Comparison of ENCODE assay signal across 28 cellular contexts in the genomic region with DNA sequence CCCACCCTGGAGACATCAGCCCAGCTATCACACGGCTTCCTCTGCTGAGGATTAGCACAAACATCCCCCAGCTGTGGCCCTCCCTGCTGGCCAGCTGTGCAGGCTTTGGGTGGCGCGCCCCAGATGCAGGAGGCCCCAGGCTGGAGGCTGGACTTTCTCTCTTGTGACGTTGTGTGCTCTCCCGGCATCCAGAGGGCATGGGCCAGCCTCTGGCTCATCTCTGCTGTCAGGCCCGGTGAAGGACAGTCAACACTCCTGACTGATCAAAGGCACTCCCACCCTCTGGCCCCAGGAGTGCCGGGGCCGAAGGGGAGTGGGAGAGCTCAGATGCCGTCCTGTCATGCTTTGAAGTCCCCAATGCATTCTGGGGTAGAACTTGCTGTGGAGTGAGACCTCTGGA.
"Had no signal": no experiment of that assay in that cellular context is flagged by ENCODE, and none has a peak within 500 bp of the region (broad histone marks: within the 10 kb centered on the region; RNA-seq: fewer than 3 reads in every experiment).

No MANE protein-coding gene starts in this region.

- DNase-seq: activated CD4-positive, alpha-beta memory T cell treated with anti-CD3 and anti-CD28 coated beads for 36 hours; activated CD4-positive, alpha-beta T cell treated with anti-CD3 and anti-CD28 coated beads, Interleukin-2, amount 10 ng/mL, durations not matched to agents 7 days and 5 days; activated CD4-positive, CD25-positive, alpha-beta regulatory T cell; activated CD8-positive, alpha-beta memory T cell treated with anti-CD3 and anti-CD28 coated beads for 24 hours; activated gamma-delta T cell; activated naive CD4-positive, alpha-beta T cell treated with anti-CD3 and anti-CD28 coated beads for 36 hours; activated naive CD8-positive, alpha-beta T cell treated with anti-CD3 and anti-CD28 coated beads for 36 hours; activated T-cell treated with anti-CD3 and anti-CD28 coated beads, Interleukin-2, amount 50 U/mL, for 4 hours; adrenal gland; IMR-90; Kasumi-1; KBM-7; NCI-H1105 treated with DMSO at 0.1 percent for 48 hours; NCI-H1436 treated with DMSO at 0.1 percent for 48 hours; NCI-H187; NCI-H2081; NCI-H510A treated with DMSO at 0.1 percent for 48 hours; NCI-H69; NK-92 treated with Interleukin-12 subunit alpha and Interleukin-12 subunit beta, amount 100 ng/mL, for 24 hours; Right ventricle myocardium superior; T-helper 2 cell; T1000 had no signal

- H3K36me3 Mint-ChIP-seq: activated CD4-positive, alpha-beta memory T cell treated with anti-CD3 and anti-CD28 coated beads for 36 hours; activated naive CD8-positive, alpha-beta T cell treated with anti-CD3 and anti-CD28 coated beads for 36 hours had no signal

- H3K27me3 ChIP-seq: Peyer's patch, SJSA1 had no signal

- H3K9me3 ChIP-seq: adrenal gland, breast epithelium, Peyer's patch, SJSA1 had no signal

- H3K27ac Mint-ChIP-seq: activated CD4-positive, alpha-beta memory T cell treated with anti-CD3 and anti-CD28 coated beads for 36 hours; activated CD4-positive, alpha-beta T cell treated with anti-CD3 and anti-CD28 coated beads, Interleukin-2, amount 10 ng/mL, durations not matched to agents 7 days and 5 days; activated naive CD4-positive, alpha-beta T cell treated with anti-CD3 and anti-CD28 coated beads for 36 hours; activated naive CD8-positive, alpha-beta T cell treated with anti-CD3 and anti-CD28 coated beads for 36 hours; activated T-helper 17 cell treated with anti-CD3 and anti-CD28 coated beads, Interleukin-2, amount 50 U/mL, for 72 hours had no signal

- H3K9me3 Mint-ChIP-seq: activated CD4-positive, alpha-beta memory T cell treated with anti-CD3 and anti-CD28 coated beads for 36 hours; activated CD4-positive, alpha-beta T cell treated with anti-CD3 and anti-CD28 coated beads, Interleukin-2, amount 10 ng/mL, durations not matched to agents 7 days and 5 days; activated naive CD4-positive, alpha-beta T cell treated with anti-CD3 and anti-CD28 coated beads for 36 hours; activated naive CD8-positive, alpha-beta T cell treated with anti-CD3 and anti-CD28 coated beads for 36 hours; activated T-cell treated with anti-CD3 and anti-CD28 coated beads, Interleukin-2, amount 50 U/mL, for 4 hours; activated T-helper 17 cell treated with anti-CD3 and anti-CD28 coated beads, Interleukin-2, amount 50 U/mL, for 72 hours had no signal

- H3K27ac ChIP-seq: adrenal gland, breast epithelium, Peyer's patch, RWPE1, SJSA1, VCaP had no signal

- H3K4me3 ChIP-seq: adrenal gland, breast epithelium, Peyer's patch, SJSA1 had no signal

- H3K4me1 ChIP-seq: adrenal gland, breast epithelium, Peyer's patch, SJSA1 had no signal

- H3K27me3 Mint-ChIP-seq: activated CD4-positive, alpha-beta memory T cell treated with anti-CD3 and anti-CD28 coated beads for 36 hours; activated CD4-positive, alpha-beta T cell treated with anti-CD3 and anti-CD28 coated beads, Interleukin-2, amount 10 ng/mL, durations not matched to agents 7 days and 5 days; activated naive CD8-positive, alpha-beta T cell treated with anti-CD3 and anti-CD28 coated beads for 36 hours; activated T-helper 17 cell treated with anti-CD3 and anti-CD28 coated beads, Interleukin-2, amount 50 U/mL, for 72 hours had no signal

- H3K4me1 Mint-ChIP-seq: activated CD4-positive, alpha-beta T cell treated with anti-CD3 and anti-CD28 coated beads, Interleukin-2, amount 10 ng/mL, durations not matched to agents 7 days and 5 days; activated naive CD8-positive, alpha-beta T cell treated with anti-CD3 and anti-CD28 coated beads for 36 hours; activated T-helper 17 cell treated with anti-CD3 and anti-CD28 coated beads, Interleukin-2, amount 50 U/mL, for 72 hours had no signal

- H3K36me3 ChIP-seq: adrenal gland, breast epithelium, Peyer's patch, SJSA1 had no signal

- H3K4me3 Mint-ChIP-seq: activated CD4-positive, alpha-beta memory T cell treated with anti-CD3 and anti-CD28 coated beads for 36 hours; activated CD4-positive, alpha-beta T cell treated with anti-CD3 and anti-CD28 coated beads, Interleukin-2, amount 10 ng/mL, durations not matched to agents 7 days and 5 days; activated naive CD4-positive, alpha-beta T cell treated with anti-CD3 and anti-CD28 coated beads for 36 hours; activated naive CD8-positive, alpha-beta T cell treated with anti-CD3 and anti-CD28 coated beads for 36 hours; activated T-cell treated with anti-CD3 and anti-CD28 coated beads, Interleukin-2, amount 50 U/mL, for 4 hours; activated T-helper 17 cell treated with anti-CD3 and anti-CD28 coated beads, Interleukin-2, amount 50 U/mL, for 72 hours had no signal

- ATAC-seq: activated T-cell treated with anti-CD3 and anti-CD28 coated beads, Interleukin-2, amount 50 U/mL, for 4 hours; activated T-helper 17 cell treated with anti-CD3 and anti-CD28 coated beads, Interleukin-2, amount 50 U/mL, for 72 hours had no signal
